1 cellular context compared by ENCODE assay signal in genomic region chr1:180639871-180640270, GRCh38.
TF ChIP-seq lines count a peak whose summit lies in the region.

No MANE protein-coding gene starts in this region.

TF ChIP-seq in GM23338, 12 proteins besides CTCF, POLR2A, EP300 and RAD21 (continued from another document):
- TF ChIP-seq ZNF462 (CRISPR knock-in tag; IDR thresholded peaks at IDR 0.05), result no peak
- no peak for TF ChIP-seq JUNB (IDR thresholded peaks at IDR 0.05; ENCODE audit: unreplicated experiment)
- no peak for TF ChIP-seq EZH2 (IDR thresholded peaks at IDR 0.05; ENCODE audit: low read depth, unreplicated experiment)
- no peak for TF ChIP-seq EZH2phosphoT487 (IDR thresholded peaks at IDR 0.05; ENCODE audit: unreplicated experiment)
- TF ChIP-seq, protein P1, sequence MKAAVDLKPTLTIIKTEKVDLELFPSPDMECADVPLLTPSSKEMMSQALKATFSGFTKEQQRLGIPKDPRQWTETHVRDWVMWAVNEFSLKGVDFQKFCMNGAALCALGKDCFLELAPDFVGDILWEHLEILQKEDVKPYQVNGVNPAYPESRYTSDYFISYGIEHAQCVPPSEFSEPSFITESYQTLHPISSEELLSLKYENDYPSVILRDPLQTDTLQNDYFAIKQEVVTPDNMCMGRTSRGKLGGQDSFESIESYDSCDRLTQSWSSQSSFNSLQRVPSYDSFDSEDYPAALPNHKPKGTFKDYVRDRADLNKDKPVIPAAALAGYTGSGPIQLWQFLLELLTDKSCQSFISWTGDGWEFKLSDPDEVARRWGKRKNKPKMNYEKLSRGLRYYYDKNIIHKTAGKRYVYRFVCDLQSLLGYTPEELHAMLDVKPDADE (IDR thresholded peaks at IDR 0.05), result no peak
- TF ChIP-seq CREB1 (CRISPR knock-in tag; IDR thresholded peaks at IDR 0.05; ENCODE audit: low read depth), result no peak
- TF ChIP-seq NANOG (IDR thresholded peaks at IDR 0.05; ENCODE audit: borderline replicate concordance), result no peak
- TF ChIP-seq REST (IDR thresholded peaks at IDR 0.05; ENCODE audit: unreplicated experiment), result no peak
- no peak for TF ChIP-seq STAT1 (IDR thresholded peaks at IDR 0.05; ENCODE audit: unreplicated experiment)
- no peak for TF ChIP-seq ZNF331 (CRISPR knock-in tag; IDR thresholded peaks at IDR 0.05; ENCODE audit: low read depth)
